ENCODE assay signal across 1 cellular context in genomic region chr12:131283862-131284825, GRCh38.
TF ChIP-seq lines count a peak whose summit lies in the region.

No MANE protein-coding gene starts in this region.

TF ChIP-seq in K562, 482 proteins besides CTCF, POLR2A, EP300 and RAD21 (continued from another document):
- 0 out of 2 replicates have a peak, but pooled peaks have one; percentile 28 for TF ChIP-seq MGA (IDR thresholded peaks at IDR 0.05)
